In the genomic region with DNA sequence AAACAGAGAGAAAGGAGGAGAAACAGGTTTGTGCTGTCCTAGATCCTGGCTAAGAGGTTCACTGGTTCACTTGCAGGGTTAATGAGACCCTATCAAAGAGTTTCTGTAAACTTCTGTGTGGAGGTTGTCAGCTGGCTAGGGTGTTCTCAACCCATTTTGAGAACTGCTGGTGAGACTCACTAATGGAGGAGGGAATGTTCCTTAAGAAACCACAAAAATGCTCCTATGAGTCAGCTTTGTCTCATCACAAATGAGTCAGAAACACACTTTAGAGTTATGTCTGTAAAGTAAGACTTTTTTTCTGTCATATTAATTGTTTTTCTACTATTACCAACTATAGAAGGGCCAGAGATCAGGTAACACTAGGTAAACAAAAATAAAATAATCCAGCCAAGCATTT, we compare ENCODE assay signal across 9 cellular contexts.
DNase-seq lines count a peak whose midpoint lies in the region; ATAC-seq, FAIRE-seq and TF ChIP-seq lines count a peak whose summit lies in the region.
"Had no signal": no experiment of that assay in that cellular context is flagged by ENCODE, and none has a peak within 500 bp of the region (broad histone marks: within the 10 kb centered on the region; RNA-seq: fewer than 3 reads in every experiment).

No MANE protein-coding gene starts in this region.

- H3K4me1 Mint-ChIP-seq in activated CD4-positive, alpha-beta T cell treated with anti-CD3 and anti-CD28 coated beads for 36 hours = no peaks in the 10 kb centered on the region

- H3K36me3 Mint-ChIP-seq in activated CD4-positive, alpha-beta T cell treated with anti-CD3 and anti-CD28 coated beads for 36 hours (ENCODE audit: low read depth) = no peaks in the 10 kb centered on the region

- H3K4me2 ChIP-seq in KMS-11 (peak overlapping the region; percentile 52), endothelial cell of umbilical vein (ENCODE audit: insufficient read depth, low read length) (peak overlapping the region; percentile 38)

- no peak overlapping the region for H3K27ac Mint-ChIP-seq in activated CD4-positive, alpha-beta T cell treated with anti-CD3 and anti-CD28 coated beads for 36 hours

- no TSS peak for BruUV-seq in endothelial cell of umbilical vein (replicated peaks; lab: Mats Ljungman, UMichigan)

- POLR2A ChIA-PET in activated CD4-positive, alpha-beta T cell treated with anti-CD3 and anti-CD28 coated beads for 36 hours (lab: Charles Lee) = no interaction called here
- POLR2A ChIA-PET in endothelial cell of umbilical vein (lab: Charles Lee) = no interaction called here

- intact Hi-C loops in activated CD4-positive, alpha-beta T cell treated with anti-CD3 and anti-CD28 coated beads for 36 hours (cut with DNase I, micrococcal nuclease) = no loop called here
- intact Hi-C loops in endothelial cell of umbilical vein (cut with micrococcal nuclease) = no loop called here
- intact Hi-C loops in upper lobe of right lung (cut with DNase I) = no loop called here

- H3K4me3 Mint-ChIP-seq in activated CD4-positive, alpha-beta T cell treated with anti-CD3 and anti-CD28 coated beads for 36 hours = no peak overlapping the region

- H3K27me3 ChIP-seq in KMS-11 (ENCODE audit: insufficient read depth, low read depth) (no peaks in the 10 kb centered on the region), endothelial cell of umbilical vein (ENCODE audit: control insufficient read depth in 2 of 2, insufficient read depth in 2 of 2, low read length in 2 of 2) (no peaks in the 10 kb centered on the region), upper lobe of right lung (no peaks in the 10 kb centered on the region)

- DNase-seq in activated CD4-positive, alpha-beta T cell treated with anti-CD3 and anti-CD28 coated beads for 36 hours = no peak
- DNase-seq in activated CD4-positive, alpha-beta T cell treated with anti-CD3 and anti-CD28 coated beads, Interleukin-2, amount 50 U/mL, for 1 hour = no peak
- DNase-seq in endothelial cell of umbilical vein (ENCODE audit: low read depth, low spot score) = peak; percentile 69
- DNase-seq in upper lobe of right lung = no peak
- DNase-seq in iPS-NIHi11 (ENCODE audit: low spot score) = no peak
- DNase-seq in DMS153 (lab: John Stamatoyannopoulos, UW) = no peak
- DNase-seq in activated CD4-positive, CD25-positive, alpha-beta regulatory T cell treated with anti-CD3 and anti-CD28 coated beads, Interleukin-2, amount 50 U/mL, for 72 hours = no peak

- no peaks in the 10 kb centered on the region for H3K9me3 ChIP-seq in endothelial cell of umbilical vein (replicated peaks; ENCODE audit: control insufficient read depth, insufficient read depth, low read length)
- no peaks in the 10 kb centered on the region for H3K9me3 ChIP-seq in upper lobe of right lung

- H3K27me3 Mint-ChIP-seq in activated CD4-positive, alpha-beta T cell treated with anti-CD3 and anti-CD28 coated beads for 36 hours = no peaks in the 10 kb centered on the region

- H3K9me3 Mint-ChIP-seq in activated CD4-positive, alpha-beta T cell treated with anti-CD3 and anti-CD28 coated beads for 36 hours (ENCODE audit: low read depth) = peaks cover 8% of the 10 kb centered on the region

- H3K27ac ChIP-seq in KMS-11 (peak overlapping the region; percentile 67), endothelial cell of umbilical vein (ENCODE audit: insufficient read depth, low read depth, low read length) (peak overlapping the region; percentile 90), upper lobe of right lung (peak overlapping the region; percentile 19)
- H3K27ac ChIP-seq: C4-2B had no signal

- peak; percentile 56 for FAIRE-seq in endothelial cell of umbilical vein (lab: Jason Lieb, UNC)

- no peaks in the 10 kb centered on the region for H3K9me1 ChIP-seq in endothelial cell of umbilical vein (replicated peaks; ENCODE audit: control insufficient read depth, extremely low read depth, insufficient read depth, low read length)

- no peak for TF ChIP-seq POLR2A in endothelial cell of umbilical vein (IDR thresholded peaks at IDR 0.05; ENCODE audit: low read depth, low read length)

- CTCF ChIA-PET in activated CD4-positive, alpha-beta T cell treated with anti-CD3 and anti-CD28 coated beads for 36 hours (lab: Charles Lee) = no interaction called here
- CTCF ChIA-PET in endothelial cell of umbilical vein (lab: Charles Lee) = interaction anchor here (1.5 kb wide), 1 partner anchor 15 kb away, joined by 5 read pairs; no protein-coding TSS in a partner anchor

- H4K20me1 ChIP-seq in KMS-11 (ENCODE audit: insufficient read depth) = no peaks in the 10 kb centered on the region
- no peaks in the 10 kb centered on the region for H4K20me1 ChIP-seq in endothelial cell of umbilical vein (replicated peaks; ENCODE audit: control insufficient read depth, extremely low read depth, insufficient read depth, low read length)

- H3K36me3 ChIP-seq in KMS-11 (ENCODE audit: insufficient read depth) (no peaks in the 10 kb centered on the region), endothelial cell of umbilical vein (ENCODE audit: control insufficient read depth in 2 of 2, extremely low read depth in 1 of 2, insufficient read depth in 2 of 2, low read length in 2 of 2) (no peaks in the 10 kb centered on the region), upper lobe of right lung (no peaks in the 10 kb centered on the region)

- H3K9ac ChIP-seq in KMS-11 (no peak overlapping the region; the same call in 1 of the 2 replicates), endothelial cell of umbilical vein (replicated peaks; ENCODE audit: extremely low read depth, insufficient read depth, low read length) (no peak overlapping the region)

- TF ChIP-seq CTCF in KMS-11 (conservative IDR thresholded peaks at IDR 0.05; ENCODE audit: low read depth, low read length) = no peak
- no peak for TF ChIP-seq CTCF in endothelial cell of umbilical vein (IDR thresholded peaks at IDR 0.05; ENCODE audit: extremely low read depth in 1 of 2, insufficient read depth in 1 of 2, low read depth in 1 of 2, low read length in 2 of 2)
- TF ChIP-seq CTCF in upper lobe of right lung (IDR thresholded peaks at IDR 0.05) = no peak

- H2AFZ ChIP-seq in KMS-11 (ENCODE audit: low read depth) (peak overlapping the region; percentile 29; the same call in 1 of the 2 replicates), endothelial cell of umbilical vein (ENCODE audit: low read depth, low read length) (peak overlapping the region; percentile 92)

- dilution Hi-C loops in endothelial cell of umbilical vein (cut with MboI; ENCODE audit: extremely low pct_ligation_motif_present, low sequenced_read_pairs) = no loop called here

- H3K4me1 ChIP-seq in KMS-11 (ENCODE audit: low read depth, poor library complexity, severe bottlenecking) = peaks cover 64% of the 10 kb centered on the region
- peaks cover 15% of the 10 kb centered on the region for H3K4me1 ChIP-seq in endothelial cell of umbilical vein (ENCODE audit: control insufficient read depth, extremely low read depth, insufficient read depth, low read length)
- H3K4me1 ChIP-seq in upper lobe of right lung = no peaks in the 10 kb centered on the region

- ATAC-seq in activated CD4-positive, alpha-beta T cell treated with anti-CD3 and anti-CD28 coated beads for 36 hours = peak; percentile 30
- ATAC-seq in upper lobe of right lung = no peak

- H3K4me3 ChIP-seq in KMS-11 (IDR thresholded peaks at IDR 0.05; ENCODE audit: insufficient read depth, low read depth, low read length) (no peak overlapping the region), endothelial cell of umbilical vein (replicated peaks in 1 of 3; ENCODE audit: insufficient read depth in 1 of 3, low read depth in 1 of 3, low read length in 3 of 3) (no peak overlapping the region), upper lobe of right lung (no peak overlapping the region)

- H3K79me2 ChIP-seq in KMS-11 (ENCODE audit: insufficient read depth, low read depth) (no peaks in the 10 kb centered on the region), endothelial cell of umbilical vein (ENCODE audit: control insufficient read depth, insufficient read depth, low read length) (no peaks in the 10 kb centered on the region)

TF ChIP-seq in endothelial cell of umbilical vein, 7 proteins besides CTCF, POLR2A, EP300 and RAD21:
- TF ChIP-seq, protein P1, sequence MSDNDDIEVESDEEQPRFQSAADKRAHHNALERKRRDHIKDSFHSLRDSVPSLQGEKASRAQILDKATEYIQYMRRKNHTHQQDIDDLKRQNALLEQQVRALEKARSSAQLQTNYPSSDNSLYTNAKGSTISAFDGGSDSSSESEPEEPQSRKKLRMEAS (IDR thresholded peaks at IDR 0.05; ENCODE audit: insufficient read depth, insufficient read length) = no peak
- TF ChIP-seq POLR2AphosphoS5 (IDR thresholded peaks at IDR 0.05; ENCODE audit: insufficient read depth, low read depth, low read length) = no peak
- no peak for TF ChIP-seq MYC (IDR thresholded peaks at IDR 0.05; ENCODE audit: low read depth, low read length)
- TF ChIP-seq FOS (IDR thresholded peaks at IDR 0.05; ENCODE audit: borderline replicate concordance, insufficient read depth, low read length) = peak; percentile 97
- no peak for TF ChIP-seq GATA2 (IDR thresholded peaks at IDR 0.05; ENCODE audit: insufficient read depth, insufficient read length, low read depth, low read length)
- TF ChIP-seq JUN (IDR thresholded peaks at IDR 0.05; ENCODE audit: borderline replicate concordance, insufficient read depth, insufficient read length, low read depth) = peak; percentile 74
- TF ChIP-seq EZH2 (IDR thresholded peaks at IDR 0.05; ENCODE audit: borderline replicate concordance, low read depth, low read length, severe bottlenecking) = no peak

Comparison
In these comparisons a context has a peak if more than half of its experiments do, and no peak if none do; other contexts are left out.
1. H3K27ac ChIP-seq: peak in every context shown above with its lines; median percentile 90 in endothelial cell of umbilical vein; 67 in KMS-11; 19 in upper lobe of right lung.